1 cellular context compared by ENCODE assay signal in the genomic region with DNA sequence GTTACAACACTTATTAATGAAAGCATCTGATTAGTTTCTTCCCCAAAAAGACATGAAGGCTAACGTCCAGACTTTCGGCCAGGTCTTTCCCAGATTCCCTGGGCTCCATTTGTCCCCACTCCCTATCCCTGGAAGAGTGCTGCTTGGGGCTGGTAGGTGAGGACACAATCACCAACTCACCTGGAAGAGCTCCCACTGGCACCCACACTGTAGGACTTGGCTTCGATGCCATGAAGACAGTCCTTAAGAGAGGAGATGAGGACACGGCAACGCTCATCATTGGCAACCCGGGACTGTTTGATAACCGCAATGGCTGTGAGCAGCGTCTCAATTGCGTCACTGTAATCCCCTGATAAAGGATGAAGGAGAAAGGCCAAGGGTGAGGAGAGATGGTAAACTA.
TF ChIP-seq lines count a peak whose summit lies in the region.

No MANE protein-coding gene starts in this region.

TF ChIP-seq in GM12878, 131 proteins besides CTCF, POLR2A, EP300 and RAD21:
- TF ChIP-seq NRF1 (conservative IDR thresholded peaks at IDR 0.05; ENCODE audit: low read depth, low read length) (no peak), POLR2AphosphoS2 (IDR thresholded peaks at IDR 0.05; ENCODE audit: low read depth, low read length) (no peak), ESRRA (IDR thresholded peaks at IDR 0.05; ENCODE audit: low read length) (no peak), MLLT1 (IDR thresholded peaks at IDR 0.05) (no peak), KLF5 (IDR thresholded peaks at IDR 0.05; ENCODE audit: partially characterized antibody) (no peak), ZNF207 (IDR thresholded peaks at IDR 0.05; ENCODE audit: borderline replicate concordance) (no peak), BMI1 (IDR thresholded peaks at IDR 0.05; ENCODE audit: borderline replicate concordance) (no peak), USF2 (IDR thresholded peaks at IDR 0.05; ENCODE audit: borderline replicate concordance, low read depth, low read length) (no peak), HDGF (IDR thresholded peaks at IDR 0.05) (no peak), EGR1 (IDR thresholded peaks at IDR 0.05; ENCODE audit: borderline replicate concordance in 1 of 2, low read depth in 2 of 2, low read length in 2 of 2) (no peak), EZH2 (IDR thresholded peaks at IDR 0.05; ENCODE audit: borderline replicate concordance, control insufficient read depth, low read depth, low read length) (no peak), DPF2 (IDR thresholded peaks at IDR 0.05) (no peak), SREBF2 (IDR thresholded peaks at IDR 0.05; ENCODE audit: low read length) (no peak), SMAD5 (IDR thresholded peaks at IDR 0.05; ENCODE audit: low read depth) (no peak), TCF12 (IDR thresholded peaks at IDR 0.05; ENCODE audit: low read depth, low read length) (no peak)
